In genomic region chr5:42950466-42951168, GRCh38 we compare ENCODE assay signal across 8 cellular contexts.
DNase-seq lines count a peak whose midpoint lies in the region; ATAC-seq and TF ChIP-seq lines count a peak whose summit lies in the region.

No MANE protein-coding gene starts in this region.

- peaks cover 0 to 30% (median 11%) of the 10 kb centered on the region in 8 donors for H3K9me3 Mint-ChIP-seq in CD4-positive, alpha-beta memory T cell
- peaks cover 9% of the 10 kb centered on the region for H3K9me3 Mint-ChIP-seq in progenitor cell of endocrine pancreas (ENCODE audit: low read depth)

- POLR2A ChIA-PET in CD4-positive, alpha-beta memory T cell (lab: Charles Lee; ENCODE audit: partially characterized antibody), result interaction anchor here (1.1 to 10.7 kb wide), 24 partner anchors 9 to 1047 kb away, joined by 3 to 642 read pairs (median 8); partner anchors contain the start of genes ANXA2R, HMGCS1, NNT and RIMOC1

- peaks cover 13 to 24% of the 10 kb centered on the region in 2 donors for H3K36me3 Mint-ChIP-seq in CD4-positive, alpha-beta memory T cell
- H3K36me3 Mint-ChIP-seq in progenitor cell of endocrine pancreas (ENCODE audit: insufficient read depth), result no peaks in the 10 kb centered on the region

- no peaks in the 10 kb centered on the region for H3K36me3 ChIP-seq in CD4-positive, alpha-beta memory T cell (ENCODE audit: insufficient read depth, low read length)

- no peak for TF ChIP-seq CTCF in retinal pigment epithelial cell (conservative IDR thresholded peaks at IDR 0.05; ENCODE audit: low read depth, low read length)
- no peak for TF ChIP-seq CTCF in progenitor cell of endocrine pancreas (IDR thresholded peaks at IDR 0.05; ENCODE audit: unreplicated experiment)

- no peaks in the 10 kb centered on the region for H3K27me3 Mint-ChIP-seq in CD4-positive, alpha-beta memory T cell
- H3K27me3 Mint-ChIP-seq in progenitor cell of endocrine pancreas, result no peaks in the 10 kb centered on the region

- H3K4me1 ChIP-seq in CD4-positive, alpha-beta memory T cell (ENCODE audit: insufficient read depth, low read length), result peaks cover 22% of the 10 kb centered on the region

- H3K4me3 ChIP-seq in CD4-positive, alpha-beta memory T cell (ENCODE audit: low read length in 2 of 2), result peak overlapping the region; percentile 83 to 90
- peak overlapping the region; percentile 45 for H3K4me3 ChIP-seq in retinal pigment epithelial cell (ENCODE audit: low read length)

- DNase-seq in CD4-positive, alpha-beta memory T cell, result peak; percentile 61 to 90 (median 66)
- DNase-seq in SHP77 treated with DMSO at 0.1 percent for 48 hours (lab: John Stamatoyannopoulos, UW), result peak; percentile 72
- DNase-seq in activated effector memory CD4-positive, alpha-beta T cell treated with anti-CD3 and anti-CD28 coated beads, Interleukin-2, amount 50 U/mL, for 16 hours, result peak; percentile 87
- peak; percentile 98 for DNase-seq in glomerular endothelial cell (ENCODE audit: extremely low read depth, low read depth, low spot score)
- peak; percentile 100 for DNase-seq in retinal pigment epithelial cell (ENCODE audit: low read depth)
- DNase-seq in progenitor cell of endocrine pancreas (ENCODE audit: low spot score, unreplicated experiment), result no peak

- CTCF ChIA-PET in CD4-positive, alpha-beta memory T cell (lab: Charles Lee; ENCODE audit: partially characterized antibody), result interaction anchor here (1.1 to 8.6 kb wide), 16 partner anchors 38 to 534 kb away, joined by 3 to 134 read pairs (median 8); partner anchors contain the start of genes TMEM267 and ZNF131

- H3K4me1 Mint-ChIP-seq in CD4-positive, alpha-beta memory T cell, result peaks cover 7 to 42% (median 30%) of the 10 kb centered on the region in 4 donors
- H3K4me1 Mint-ChIP-seq in progenitor cell of endocrine pancreas (ENCODE audit: low read depth), result no peaks in the 10 kb centered on the region

- H3K27ac Mint-ChIP-seq in CD4-positive, alpha-beta memory T cell, result peak overlapping the region; percentile 99 to 100 (median 100)
- H3K27ac Mint-ChIP-seq in progenitor cell of endocrine pancreas, result no peak overlapping the region

- peak; percentile 31 for ATAC-seq in GM19438 (IDR thresholded peaks at IDR 0.05; ENCODE audit: low read depth, unreplicated experiment)
- ATAC-seq in HG03565 (IDR thresholded peaks at IDR 0.05; ENCODE audit: unreplicated experiment), result peak; percentile 25

- no peaks in the 10 kb centered on the region for H3K27me3 ChIP-seq in CD4-positive, alpha-beta memory T cell (ENCODE audit: insufficient read depth, low read length)

- peak overlapping the region; percentile 96 for H3K27ac ChIP-seq in CD4-positive, alpha-beta memory T cell (ENCODE audit: low read depth, low read length)

- peaks cover 0 to 8% of the 10 kb centered on the region in 2 donors for H3K9me3 ChIP-seq in CD4-positive, alpha-beta memory T cell (ENCODE audit: control insufficient read depth in 1 of 2, low read length in 2 of 2)

- peak overlapping the region; percentile 92 to 99 (median 94) for H3K4me3 Mint-ChIP-seq in CD4-positive, alpha-beta memory T cell
- H3K4me3 Mint-ChIP-seq in progenitor cell of endocrine pancreas (ENCODE audit: low read depth), result no peak overlapping the region

- intact Hi-C loops in CD4-positive, alpha-beta memory T cell (cut with micrococcal nuclease), result loop anchor here (1.0 kb wide), 7 partner anchors 43 to 363 kb away; partner anchors contain the start of genes ANXA2R and HMGCS1
